ENCODE assay signal across 8 cellular contexts in genomic region chr19:38433268-38433733, GRCh38. TPM values are rescaled to one million over a fixed set of nuclear protein-coding genes. Genes with fewer than 3 reads are reported as not detected.
DNase-seq lines count a peak whose midpoint lies in the region; ATAC-seq and TF ChIP-seq lines count a peak whose summit lies in the region.

Gene RYR1 (plus strand): TSS chr19:38433691. CDS start chr19:38433830, 139 bp downstream.

- TF ChIP-seq CTCF in HCT116 (IDR thresholded peaks at IDR 0.05 in 2 of 3, conservative IDR thresholded peaks at IDR 0.05 in 1 of 3; ENCODE audit: borderline replicate concordance in 1 of 3, insufficient read depth in 1 of 3, low read depth in 2 of 3, low read length in 2 of 3) (no peak), osteocyte (IDR thresholded peaks at IDR 0.05) (no peak)

- H3K36me3 ChIP-seq in HCT116 (ENCODE audit: control insufficient read depth in 1 of 2, insufficient read depth in 2 of 2, low read length in 2 of 2) = no peaks in the 10 kb centered on the region
- H3K36me3 ChIP-seq in ectodermal cell (ENCODE audit: control insufficient read depth, insufficient read depth, low read length) = no peaks in the 10 kb centered on the region
- H3K36me3 ChIP-seq in aorta (ENCODE audit: control insufficient read depth in 1 of 2, insufficient read depth in 2 of 2, low read length in 1 of 2) = no peaks in the 10 kb centered on the region

- 17 to 20% methylated on average over 17 to 20 of the region's 20 CpGs for WGBS in ectodermal cell, 2 experiments
- WGBS in aorta, 2 donors = 10 to 14% methylated on average over 20 of the region's 20 CpGs

- H3K9me2 ChIP-seq in HCT116 (ENCODE audit: insufficient read depth) = no peaks in the 10 kb centered on the region

- H2AFZ ChIP-seq in HCT116 (ENCODE audit: low read depth, low read length, poor library complexity, severe bottlenecking) = peak within 1 kb of the TSS; percentile 89

- H3K4me1 Mint-ChIP-seq in naive B cell = peaks cover 7 to 10% (median 8%) of the 10 kb centered on the region in 3 donors
- H3K4me1 Mint-ChIP-seq in osteocyte (ENCODE audit: unreplicated experiment) = peaks cover 1% of the 10 kb centered on the region

- BruUV-seq in HCT116 (replicated peaks; lab: Mats Ljungman, UMichigan) = no TSS peak

- H3K27me3 ChIP-seq in HCT116 (ENCODE audit: insufficient read depth, low read length) (no peaks in the 10 kb centered on the region), ectodermal cell (ENCODE audit: control insufficient read depth, insufficient read depth, low read length, poor library complexity, severe bottlenecking) (no peaks in the 10 kb centered on the region), aorta (ENCODE audit: control insufficient read depth in 1 of 2, insufficient read depth in 2 of 2, low read length in 1 of 2) (no peaks in the 10 kb centered on the region)

- TF ChIP-seq POLR2A in HCT116 (IDR thresholded peaks at IDR 0.05; ENCODE audit: borderline replicate concordance, extremely low read depth, insufficient read depth, insufficient read length) = no peak

- CTCF ChIA-PET in HCT116 (lab: Charles Lee) = no interaction called here

- H4K20me1 ChIP-seq in HCT116 (ENCODE audit: insufficient read depth) = no peaks in the 10 kb centered on the region

- no peak within 1 kb of the TSS for H3K27ac ChIP-seq in HCT116 (ENCODE audit: low read depth, low read length)
- H3K27ac ChIP-seq in ectodermal cell (ENCODE audit: insufficient read depth, low read depth, low read length, poor library complexity, severe bottlenecking) = no peak within 1 kb of the TSS
- H3K27ac ChIP-seq in aorta (ENCODE audit: low read depth in 1 of 2, low read length in 2 of 2) = no peak within 1 kb of the TSS

- H3K36me3 Mint-ChIP-seq in naive B cell = no peaks in the 10 kb centered on the region
- H3K36me3 Mint-ChIP-seq in osteocyte (ENCODE audit: unreplicated experiment) = no peaks in the 10 kb centered on the region

- intact Hi-C loops in HCT116 (cut with micrococcal nuclease) (no loop called here), aorta (cut with DNase I) (no loop called here)

- H3K4me3 ChIP-seq in HCT116 (replicated peaks in 1 of 2; ENCODE audit: low read depth in 1 of 2, low read length in 2 of 2) = peak within 1 kb of the TSS; percentile 34 to 35; a peak in 3 of 4 replicates
- H3K4me3 ChIP-seq in ectodermal cell (ENCODE audit: insufficient read depth, low read depth, low read length) = peak within 1 kb of the TSS; percentile 5
- H3K4me3 ChIP-seq in aorta (ENCODE audit: low read length in 2 of 2) = no peak within 1 kb of the TSS

- peak within 1 kb of the TSS; percentile 71 for H3K4me2 ChIP-seq in HCT116 (ENCODE audit: low read length)

- peaks cover 4 to 45% (median 29%) of the 10 kb centered on the region in 3 donors for H3K27me3 Mint-ChIP-seq in naive B cell
- H3K27me3 Mint-ChIP-seq in osteocyte (ENCODE audit: unreplicated experiment) = peaks cover 30% of the 10 kb centered on the region

- no peaks in the 10 kb centered on the region for H3K79me2 ChIP-seq in HCT116 (ENCODE audit: insufficient read depth, low read length)

- ATAC-seq in HCT116 = peak; percentile 100
- peak; percentile 75 to 81 for ATAC-seq in naive B cell (ENCODE audit: low read depth in 2 of 2)
- ATAC-seq in aorta (ENCODE audit: low FRiP score) = peak; percentile 62
- no peak for ATAC-seq in HG02642 (IDR thresholded peaks at IDR 0.05; ENCODE audit: poor library complexity, unreplicated experiment)

- H3K9me3 Mint-ChIP-seq in naive B cell = peaks cover 0 to 2% (median 0%) of the 10 kb centered on the region in 7 donors
- H3K9me3 Mint-ChIP-seq in osteocyte (ENCODE audit: unreplicated experiment) = no peaks in the 10 kb centered on the region

- H3K4me1 ChIP-seq in HCT116 (ENCODE audit: control insufficient read depth in 1 of 2, insufficient read depth in 2 of 2, low read length in 2 of 2) (peaks cover 0 to 15% of the 10 kb centered on the region in 2 experiments; a peak in 2 of 4 replicates), ectodermal cell (ENCODE audit: control insufficient read depth, insufficient read depth, low read length) (peaks cover 18% of the 10 kb centered on the region), aorta (ENCODE audit: control insufficient read depth in 1 of 2, insufficient read depth in 2 of 2, low read length in 2 of 2) (no peaks in the 10 kb centered on the region)

- POLR2A ChIA-PET in HCT116 (lab: Charles Lee) = no interaction called here

- RAD21 ChIA-PET in HCT116 (lab: Charles Lee; ENCODE audit: low non-redundant PET in 1 of 2, low total read pairs in 2 of 2, uncharacterized antibody in 2 of 2, unreplicated experiment in 2 of 2) = no interaction called here

- H3K9ac ChIP-seq in HCT116 (ENCODE audit: low read length) = no peak within 1 kb of the TSS

- H3K27ac Mint-ChIP-seq in naive B cell (peak within 1 kb of the TSS in 2 of 6 donors; percentile 3 to 78), osteocyte (ENCODE audit: unreplicated experiment) (no peak within 1 kb of the TSS)

- H3K4me3 Mint-ChIP-seq in naive B cell (peak within 1 kb of the TSS in 4 of 8 donors; percentile 13 to 82 (median 53)), osteocyte (ENCODE audit: unreplicated experiment) (no peak within 1 kb of the TSS)

- peak; percentile 37 for DNase-seq in HCT116 (ENCODE audit: low read depth, low spot score)
- DNase-seq in activated CD4-positive, CD25-positive, alpha-beta regulatory T cell (lab: John Stamatoyannopoulos, UW) = peak; percentile 19 to 45 (median 24)
- DNase-seq in naive B cell = no peak
- DNase-seq in aorta = peak; percentile 81 to 86
- DNase-seq in osteocyte (ENCODE audit: extremely low spot score, unreplicated experiment) = no peak
- DNase-seq in LoVo (ENCODE audit: low spot score) = no peak

- no peak for TF ChIP-seq RAD21 in HCT116 (IDR thresholded peaks at IDR 0.05; ENCODE audit: low read depth)

- H3K9me3 ChIP-seq in HCT116 (ENCODE audit: control insufficient read depth in 1 of 2, insufficient read depth in 1 of 2, low read depth in 1 of 2, low read length in 2 of 2) (no peaks in the 10 kb centered on the region), ectodermal cell (ENCODE audit: control insufficient read depth, low read length) (no peaks in the 10 kb centered on the region), aorta (ENCODE audit: control insufficient read depth, low read length) (no peaks in the 10 kb centered on the region)

TF ChIP-seq in HCT116, 20 proteins besides CTCF, POLR2A, EP300 and RAD21:
- TF ChIP-seq EZH2 (IDR thresholded peaks at IDR 0.05) (no peak), EZH2phosphoT487 (IDR thresholded peaks at IDR 0.05; ENCODE audit: borderline replicate concordance) (no peak), SP1 (IDR thresholded peaks at IDR 0.05; ENCODE audit: low read depth) (no peak), CEBPB (IDR thresholded peaks at IDR 0.05; ENCODE audit: low read depth) (no peak), POLR2AphosphoS5 (IDR thresholded peaks at IDR 0.05; ENCODE audit: low read depth, low read length) (no peak)

RNA-seq across cellular contexts. Expression of gene RYR1, which starts in this region (rescaled TPM):
- 4.1 TPM for total RNA-seq in HCT116 (2021; ENCODE audit: unreplicated experiment)
- polyA plus RNA-seq in HCT116 (2012) = 3.7 and 4.2 TPM in 2 replicates
- polyA plus RNA-seq in ectodermal cell (2013, experiment 1 of 4) = 3.4 TPM
- polyA plus RNA-seq in ectodermal cell (2013, experiment 2 of 4) = 3.5 TPM
- polyA plus RNA-seq in ectodermal cell (2013, experiment 3 of 4) = 1.7 TPM
- 4.2 TPM for polyA plus RNA-seq in ectodermal cell (2013, experiment 4 of 4)
- under 1 TPM in 3 of 6 donors, not detected in 3; 0.01 to 0.04 (median 0.03) TPM for polyA plus RNA-seq in naive B cell (ENCODE audit: low read depth in 6 of 6)
- total RNA-seq in aorta = 1 to 10 TPM; 1.0 to 5.4 TPM
- polyA plus RNA-seq in aorta = 1 to 10 TPM in 1 of 2 donors, under 1 TPM in 1; 0.38 to 1.3 TPM
- 0.03 and 0.50 TPM in 2 replicates for total RNA-seq in osteocyte

Comparison
In these comparisons a context has a peak if more than half of its experiments do, and no peak if none do; other contexts are left out.
1. Peak in ATAC-seq in naive B cell; RNA of the gene not detected or under 1 TPM.
2. DNase-seq: peak in HCT116 (single experiment), activated CD4-positive, CD25-positive, alpha-beta regulatory T cell (4 of 4) and aorta (2 of 2); none in naive B cell (single experiment), osteocyte (single experiment) and LoVo (single experiment).
3. H3K4me3 ChIP-seq: peak in HCT116 (2 of 2) and ectodermal cell (single experiment); none in aorta (0 of 2).